Comparison of ENCODE assay signal across 11 cellular contexts in the genomic region with DNA sequence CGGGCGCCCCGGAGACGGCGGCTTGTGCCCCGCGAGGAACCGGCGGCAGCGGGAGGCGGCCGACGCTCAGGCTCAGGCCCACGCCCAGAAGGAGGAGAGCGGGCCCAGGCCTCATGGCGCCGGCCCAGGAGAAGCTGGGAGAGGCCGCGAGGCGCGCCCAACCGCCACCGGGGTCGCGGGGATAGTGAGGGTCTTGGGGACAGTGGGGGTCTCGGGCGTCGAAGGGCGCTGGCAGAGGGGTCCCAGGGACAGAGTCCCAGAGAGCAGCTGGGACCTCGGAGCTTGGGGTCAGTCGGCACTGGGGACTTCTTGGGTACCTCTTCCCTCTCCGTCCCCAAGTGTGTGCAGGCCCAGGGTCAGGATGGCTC. TPM values are rescaled to one million over a fixed set of nuclear protein-coding genes. Genes with fewer than 3 reads are reported as not detected.
DNase-seq lines count a peak whose midpoint lies in the region; ATAC-seq and TF ChIP-seq lines count a peak whose summit lies in the region.
"Had no signal": no experiment of that assay in that cellular context is flagged by ENCODE, and none has a peak within 500 bp of the region (broad histone marks: within the 10 kb centered on the region; RNA-seq: fewer than 3 reads in every experiment).

TSS of gene PKDREJ (minus strand) at position 136 of the 368 bp plus-strand sequence. CDS start at position 115, 21 bp downstream.

- peaks cover 14% of the 10 kb centered on the region for H3K9me3 Mint-ChIP-seq in glutamatergic neuron (ENCODE audit: unreplicated experiment)

- H3K4me1 ChIP-seq in heart right ventricle (peaks cover 0 to 31% (median 15%) of the 10 kb centered on the region in 9 donors), neutrophil (ENCODE audit: control insufficient read depth in 1 of 2, insufficient read depth in 1 of 2, low read depth in 1 of 2, low read length in 1 of 2) (peaks cover 42 to 47% of the 10 kb centered on the region in 2 experiments), urinary bladder (ENCODE audit: insufficient read depth) (no peaks in the 10 kb centered on the region)

- intact Hi-C loops in heart right ventricle (cut with DNase I) (no loop called here), left ventricle myocardium superior (cut with micrococcal nuclease) (no loop called here)

- 43 to 45% methylated on average over 26 to 31 of the region's 32 CpGs for WGBS in heart right ventricle, 2 donors
- WGBS in urinary bladder: 35% methylated on average over 32 of the region's 32 CpGs

- no peak within 1 kb of the TSS for H3K27ac Mint-ChIP-seq in glutamatergic neuron (ENCODE audit: unreplicated experiment)
- H3K27ac Mint-ChIP-seq: activated naive CD4-positive, alpha-beta T cell treated with anti-CD3 and anti-CD28 coated beads, Interleukin-2, amount 50 U/mL, for 72 hours had no signal

- ATAC-seq in heart right ventricle (no peak), left ventricle myocardium superior (no peak), GM21515 (IDR thresholded peaks at IDR 0.05; ENCODE audit: unreplicated experiment) (no peak)

- peaks cover 0 to 19% (median 0%) of the 10 kb centered on the region in 7 donors for H3K27me3 ChIP-seq in heart right ventricle
- peaks cover 23% of the 10 kb centered on the region for H3K27me3 ChIP-seq in neutrophil

- peaks cover 0 to 6% (median 0%) of the 10 kb centered on the region in 11 donors for H3K9me3 ChIP-seq in heart right ventricle
- H3K9me3 ChIP-seq in neutrophil: no peaks in the 10 kb centered on the region

- H3K36me3 ChIP-seq in heart right ventricle (no peaks in the 10 kb centered on the region), neutrophil (no peaks in the 10 kb centered on the region), urinary bladder (ENCODE audit: insufficient read depth) (no peaks in the 10 kb centered on the region)

- H3K4me3 ChIP-seq in heart right ventricle (peak within 1 kb of the TSS in 8 of 10 donors; percentile 5 to 39 (median 26)), neutrophil (ENCODE audit: low read depth in 1 of 2, low read length in 1 of 2) (peak within 1 kb of the TSS; percentile 59), urinary bladder (ENCODE audit: low read depth, low read length) (peak within 1 kb of the TSS; percentile 49)

- peaks cover 41% of the 10 kb centered on the region for H3K36me3 Mint-ChIP-seq in glutamatergic neuron (ENCODE audit: unreplicated experiment)

- H3K4me3 Mint-ChIP-seq in glutamatergic neuron (ENCODE audit: unreplicated experiment): peak within 1 kb of the TSS; percentile 40

- DNase-seq in heart right ventricle: no peak
- no peak for DNase-seq in left ventricle myocardium superior
- no peak for DNase-seq in glutamatergic neuron
- DNase-seq in GDM1 (lab: John Stamatoyannopoulos, UW): no peak
- DNase-seq in SK-N-DZ (ENCODE audit: low spot score): no peak
- DNase-seq: GOT3 had no signal

- H3K27ac ChIP-seq in heart right ventricle (no peak within 1 kb of the TSS), neutrophil (peak within 1 kb of the TSS; percentile 83), urinary bladder (ENCODE audit: low read depth) (no peak within 1 kb of the TSS)
- H3K27ac ChIP-seq: RWPE1 had no signal

- peaks cover 16% of the 10 kb centered on the region for H3K27me3 Mint-ChIP-seq in glutamatergic neuron (ENCODE audit: unreplicated experiment)

- TF ChIP-seq CTCF in heart right ventricle (IDR thresholded peaks at IDR 0.05) (no peak), glutamatergic neuron (IDR thresholded peaks at IDR 0.05; ENCODE audit: partially characterized antibody, unreplicated experiment) (no peak), neutrophil (IDR thresholded peaks at IDR 0.05) (no peak)

- peaks cover 2% of the 10 kb centered on the region for H3K4me1 Mint-ChIP-seq in glutamatergic neuron (ENCODE audit: low read depth, unreplicated experiment)

RNA-seq across cellular contexts. Expression of gene PKDREJ, which starts in this region (rescaled TPM):
- total RNA-seq in heart right ventricle: under 1 TPM in 9 of 10 donors, not detected in 1; 0.05 to 0.23 (median 0.13) TPM
- polyA plus RNA-seq in heart right ventricle: under 1 TPM; 0.01 to 0.07 TPM
- total RNA-seq in left ventricle myocardium superior: not detected
- not detected for total RNA-seq in glutamatergic neuron (ENCODE audit: unreplicated experiment)
- total RNA-seq in urinary bladder: 0.05 TPM
- polyA plus RNA-seq in urinary bladder: 0.14 TPM
- polyA plus RNA-seq in SK-N-DZ (2014; cell fraction: cytosol; rRNA removed): not detected in 2 replicates
- not detected in 2 replicates for polyA plus RNA-seq in SK-N-DZ (2014; cell fraction: nucleus; rRNA removed)
